Comparison of ENCODE assay signal across 12 cellular contexts in genomic region chr2:200309296-200309846, GRCh38. TPM values are rescaled to one million over a fixed set of nuclear protein-coding genes. Genes with fewer than 3 reads are reported as not detected.
DNase-seq lines count a peak whose midpoint lies in the region; ATAC-seq, FAIRE-seq and TF ChIP-seq lines count a peak whose summit lies in the region.
"Had no signal": no experiment of that assay in that cellular context is flagged by ENCODE, and none has a peak within 500 bp of the region (broad histone marks: within the 10 kb centered on the region; RNA-seq: fewer than 3 reads in every experiment).

No MANE protein-coding gene starts in this region.

- WGBS in hepatocyte (ENCODE audit: low lambda C conversion rate, missing lambda C conversion rate), result 59% methylated on average over 1 of the region's 1 CpG
- WGBS in spleen, 5 donors, result 83 to 93% (median 91%) methylated on average over 1 of the region's 1 CpG

- no peaks in the 10 kb centered on the region for H3K27me3 ChIP-seq in astrocyte (ENCODE audit: insufficient read depth, low read length)
- no peaks in the 10 kb centered on the region for H3K27me3 ChIP-seq in hepatocyte
- peaks cover 0 to 28% (median 5%) of the 10 kb centered on the region in 7 donors for H3K27me3 ChIP-seq in spleen (replicated peaks in 1 of 7)
- H3K27me3 ChIP-seq: breast epithelium, suprapubic skin had no signal

- no peak for FAIRE-seq in astrocyte (lab: Jason Lieb, UNC)

- H3K9me3 Mint-ChIP-seq in astrocyte (ENCODE audit: unreplicated experiment), result no peaks in the 10 kb centered on the region
- H3K9me3 Mint-ChIP-seq: activated T-cell treated with anti-CD3 and anti-CD28 coated beads, Interleukin-2, amount 50 U/mL, for 72 hours had no signal

- no peaks in the 10 kb centered on the region for H3K9me2 ChIP-seq in hepatocyte (replicated peaks; ENCODE audit: insufficient read depth)

- H3K4me2 ChIP-seq in astrocyte (ENCODE audit: low read length) (peak overlapping the region; percentile 99), hepatocyte (peak overlapping the region; percentile 81)

- DNase-seq in HFF-Myc (ENCODE audit: extremely low read depth, low read depth), result no peak
- no peak for DNase-seq in astrocyte (ENCODE audit: low read depth)
- DNase-seq in hepatocyte (ENCODE audit: low spot score), result no peak
- DNase-seq in skeletal muscle cell (ENCODE audit: low read depth), result no peak
- no peak for DNase-seq in GM10266 (ENCODE audit: extremely low spot score)
- no peak for DNase-seq in DMS114 treated with DMSO at 0.1 percent for 48 hours (lab: John Stamatoyannopoulos, UW; ENCODE audit: unreplicated experiment)
- no peak for DNase-seq in spleen
- DNase-seq: activated CD4-positive, CD25-positive, alpha-beta regulatory T cell treated with anti-CD3 and anti-CD28 coated beads, Interleukin-2, amount 50 U/mL, for 72 hours; activated T-cell treated with anti-CD3 and anti-CD28 coated beads, Interleukin-2, amount 50 U/mL, for 72 hours had no signal

- H4K20me1 ChIP-seq in astrocyte (ENCODE audit: insufficient read depth, low read length) (peaks cover 43% of the 10 kb centered on the region), hepatocyte (ENCODE audit: insufficient read depth, poor library complexity, severe bottlenecking) (peaks cover 55% of the 10 kb centered on the region)

- TF ChIP-seq CTCF in HFF-Myc (IDR thresholded peaks at IDR 0.05; ENCODE audit: low read depth, low read length, missing control alignments), result no peak
- no peak for TF ChIP-seq CTCF in astrocyte (IDR thresholded peaks at IDR 0.05; ENCODE audit: insufficient read depth, low read depth, low read length)
- no peak for TF ChIP-seq CTCF in hepatocyte (IDR thresholded peaks at IDR 0.05; ENCODE audit: poor library complexity)
- TF ChIP-seq CTCF in GM10266 (IDR thresholded peaks at IDR 0.05; ENCODE audit: control insufficient read depth, insufficient read depth, low read depth, missing control alignments), result no peak
- TF ChIP-seq CTCF in spleen (IDR thresholded peaks at IDR 0.05 in 8 of 11, conservative IDR thresholded peaks at IDR 0.05 in 3 of 11), result no peak

- intact Hi-C loops in spleen (cut with DNase I; ENCODE audit: low total_unique reads), result loop anchor here (10.0 kb wide), 1 partner anchor 325 kb away; no protein-coding TSS in a partner anchor

- H3K27ac ChIP-seq in astrocyte (ENCODE audit: low read depth, low read length) (no peak overlapping the region), hepatocyte (peak overlapping the region; percentile 97), spleen (no peak overlapping the region)

- H3K4me1 ChIP-seq in astrocyte (ENCODE audit: insufficient read depth, low read length), result peaks cover 22% of the 10 kb centered on the region
- peaks cover 32% of the 10 kb centered on the region for H3K4me1 ChIP-seq in hepatocyte (ENCODE audit: insufficient read depth)
- peaks cover 4 to 46% (median 22%) of the 10 kb centered on the region in 6 donors for H3K4me1 ChIP-seq in spleen

- H3K4me3 ChIP-seq in HFF-Myc (replicated peaks; ENCODE audit: low read depth, low read length) (peak overlapping the region; percentile 71), astrocyte (ENCODE audit: insufficient read depth, low read depth, low read length) (peak overlapping the region; percentile 88), hepatocyte (peak overlapping the region; percentile 72), skeletal muscle cell (ENCODE audit: low read depth, low read length) (peak overlapping the region; percentile 76), spleen (peak overlapping the region in 1 of 8 donors; percentile 92)
- H3K4me3 ChIP-seq: breast epithelium, suprapubic skin had no signal

- H3K79me2 ChIP-seq in astrocyte (ENCODE audit: insufficient read depth, low read length) (peaks cover 76% of the 10 kb centered on the region), hepatocyte (peaks cover 83% of the 10 kb centered on the region)

- peak overlapping the region; percentile 84 for H3K27ac Mint-ChIP-seq in astrocyte (ENCODE audit: unreplicated experiment)
- H3K27ac Mint-ChIP-seq: activated T-cell treated with anti-CD3 and anti-CD28 coated beads, Interleukin-2, amount 50 U/mL, for 72 hours had no signal

- peak overlapping the region; percentile 89 for H3K9ac ChIP-seq in astrocyte (ENCODE audit: low read length)

- H3K9me3 ChIP-seq in astrocyte (ENCODE audit: insufficient read depth, low read depth, low read length) (no peaks in the 10 kb centered on the region), hepatocyte (ENCODE audit: low read depth) (no peaks in the 10 kb centered on the region), spleen (no peaks in the 10 kb centered on the region)
- H3K9me3 ChIP-seq: breast epithelium, suprapubic skin had no signal

- H3K36me3 Mint-ChIP-seq in astrocyte (ENCODE audit: low read depth, unreplicated experiment), result no peaks in the 10 kb centered on the region

- H3K27me3 Mint-ChIP-seq in astrocyte (ENCODE audit: low read depth, unreplicated experiment), result no peaks in the 10 kb centered on the region

- H2AFZ ChIP-seq in astrocyte (ENCODE audit: low read depth, low read length) (no peak overlapping the region), hepatocyte (no peak overlapping the region)

- peaks cover 3% of the 10 kb centered on the region for H3K36me3 ChIP-seq in astrocyte (ENCODE audit: insufficient read depth, low read length)
- H3K36me3 ChIP-seq in hepatocyte (replicated peaks; ENCODE audit: insufficient read depth, low read depth), result no peaks in the 10 kb centered on the region
- H3K36me3 ChIP-seq in spleen, result no peaks in the 10 kb centered on the region
- H3K36me3 ChIP-seq: breast epithelium, suprapubic skin had no signal

- peak overlapping the region; percentile 94 for H3K4me3 Mint-ChIP-seq in astrocyte (ENCODE audit: unreplicated experiment)

- peaks cover 40% of the 10 kb centered on the region for H3K4me1 Mint-ChIP-seq in astrocyte (ENCODE audit: low read depth, unreplicated experiment)

- TF ChIP-seq POLR2A in spleen (IDR thresholded peaks at IDR 0.05), result no peak

- ATAC-seq in GM21423 (IDR thresholded peaks at IDR 0.05; ENCODE audit: unreplicated experiment), result no peak
- ATAC-seq: activated T-cell treated with anti-CD3 and anti-CD28 coated beads, Interleukin-2, amount 50 U/mL, for 72 hours had no signal

RNA-seq across cellular contexts. Expression of gene SPATS2L, which starts 2.9 kb away (rescaled TPM):
- 192 and 221 TPM in 2 replicates for total RNA-seq in astrocyte
- 159 and 173 TPM in 2 replicates for total RNA-seq in hepatocyte
- 202 and 239 TPM in 2 replicates for polyA plus RNA-seq in hepatocyte
- total RNA-seq in spleen, result 10 to 100 TPM; 42.6 to 84.7 (median 64.0) TPM
- polyA plus RNA-seq in spleen, result 10 to 100 TPM in 2 of 3 donors, 1 to 10 TPM in 1; 9.5 to 30.4 (median 19.5) TPM
